Comparison of ENCODE assay signal across 6 cellular contexts in genomic region chr12:120466560-120467315, GRCh38. TPM values are rescaled to one million over a fixed set of nuclear protein-coding genes. Genes with fewer than 3 reads are reported as not detected.
DNase-seq lines count a peak whose midpoint lies in the region; ATAC-seq and TF ChIP-seq lines count a peak whose summit lies in the region.

No MANE protein-coding gene starts in this region.

- no peak for TF ChIP-seq POLR2A in heart left ventricle (IDR thresholded peaks at IDR 0.05)

- ATAC-seq in heart left ventricle, result no peak
- no peak for ATAC-seq in activated CD4-positive, alpha-beta T cell treated with anti-CD3 and anti-CD28 coated beads for 36 hours
- ATAC-seq in heart right ventricle, result no peak
- no peak for ATAC-seq in GM19397 (IDR thresholded peaks at IDR 0.05; ENCODE audit: unreplicated experiment)

- POLR2A ChIA-PET in activated CD4-positive, alpha-beta T cell treated with anti-CD3 and anti-CD28 coated beads for 36 hours (lab: Charles Lee), result interaction anchor here (0.6 to 1.7 kb wide), 6 partner anchors 10 to 115 kb away, joined by 3 to 10 read pairs (median 4); partner anchors contain the start of genes COX6A1, DYNLL1 and POP5

- H3K27me3 Mint-ChIP-seq in activated CD4-positive, alpha-beta T cell treated with anti-CD3 and anti-CD28 coated beads for 36 hours, result no peaks in the 10 kb centered on the region

- 60 to 62% (median 61%) methylated on average over 8 of the region's 8 CpGs for WGBS in heart left ventricle, 4 donors
- 56 to 57% methylated on average over 8 of the region's 8 CpGs for WGBS in heart right ventricle, 2 donors

- H3K4me3 ChIP-seq in heart left ventricle (no peak overlapping the region), heart right ventricle (no peak overlapping the region)

- peaks cover 33% of the 10 kb centered on the region for H3K36me3 Mint-ChIP-seq in activated CD4-positive, alpha-beta T cell treated with anti-CD3 and anti-CD28 coated beads for 36 hours (ENCODE audit: low read depth)

- peak overlapping the region in 1 of 12 donors; percentile 34 for H3K27ac ChIP-seq in heart left ventricle
- H3K27ac ChIP-seq in heart right ventricle, result peak overlapping the region in 3 of 10 donors; percentile 4 to 33 (median 24)

- CTCF ChIA-PET in activated CD4-positive, alpha-beta T cell treated with anti-CD3 and anti-CD28 coated beads for 36 hours (lab: Charles Lee), result interaction anchor here (0.5 to 3.0 kb wide), 12 partner anchors 9 to 346 kb away, joined by 3 to 17 read pairs (median 4); no protein-coding TSS in a partner anchor

- DNase-seq in heart left ventricle, result peak in 3 of 5 donors; percentile 28 to 45 (median 30)
- no peak for DNase-seq in cardiac septum (ENCODE audit: low spot score)
- peak; percentile 66 for DNase-seq in activated CD4-positive, alpha-beta T cell treated with anti-CD3 and anti-CD28 coated beads for 36 hours
- DNase-seq in heart right ventricle, result peak in 1 of 2 donors; percentile 7
- no peak for DNase-seq in hippocampal formation (lab: John Stamatoyannopoulos, UW)

- no peak overlapping the region for H3K4me3 Mint-ChIP-seq in activated CD4-positive, alpha-beta T cell treated with anti-CD3 and anti-CD28 coated beads for 36 hours

- intact Hi-C loops in heart left ventricle (cut with DNase I) (loop anchor here in 1 of 10 donors (10.0 kb wide), 1 partner anchor 98 kb away; no protein-coding TSS in a partner anchor), cardiac septum (cut with DNase I) (no loop called here), heart right ventricle (cut with DNase I) (no loop called here)
- intact Hi-C loops in activated CD4-positive, alpha-beta T cell treated with anti-CD3 and anti-CD28 coated beads for 36 hours (cut with DNase I, micrococcal nuclease), result no loop called here

- peaks cover 0 to 60% (median 54%) of the 10 kb centered on the region in 9 donors for H3K36me3 ChIP-seq in heart left ventricle
- peaks cover 0 to 61% (median 35%) of the 10 kb centered on the region in 9 donors for H3K36me3 ChIP-seq in heart right ventricle

- H3K27ac Mint-ChIP-seq in activated CD4-positive, alpha-beta T cell treated with anti-CD3 and anti-CD28 coated beads for 36 hours, result no peak overlapping the region

- peaks cover 38% of the 10 kb centered on the region for H3K4me1 Mint-ChIP-seq in activated CD4-positive, alpha-beta T cell treated with anti-CD3 and anti-CD28 coated beads for 36 hours

- peaks cover 0 to 45% (median 31%) of the 10 kb centered on the region in 12 donors for H3K4me1 ChIP-seq in heart left ventricle
- H3K4me1 ChIP-seq in heart right ventricle, result peaks cover 2 to 52% (median 36%) of the 10 kb centered on the region in 9 donors

- peak in 11 of 12 donors; percentile 24 to 57 (median 41) for TF ChIP-seq CTCF in heart left ventricle (IDR thresholded peaks at IDR 0.05)
- TF ChIP-seq CTCF in heart right ventricle (IDR thresholded peaks at IDR 0.05), result peak; percentile 7 to 63 (median 51)

- no peaks in the 10 kb centered on the region for H3K9me3 ChIP-seq in heart left ventricle
- H3K9me3 ChIP-seq in heart right ventricle, result no peaks in the 10 kb centered on the region

- H3K27me3 ChIP-seq in heart left ventricle, result no peaks in the 10 kb centered on the region
- no peaks in the 10 kb centered on the region for H3K27me3 ChIP-seq in heart right ventricle

- H3K9me3 Mint-ChIP-seq in activated CD4-positive, alpha-beta T cell treated with anti-CD3 and anti-CD28 coated beads for 36 hours (ENCODE audit: low read depth), result no peaks in the 10 kb centered on the region

RNA-seq across cellular contexts. Expression of gene SRSF9, which starts 2.8 kb away (rescaled TPM):
- 10 to 100 TPM; 14.8 to 67.1 (median 33.7) TPM for total RNA-seq in heart left ventricle
- 10 to 100 TPM; 27.2 to 39.1 TPM for polyA plus RNA-seq in heart left ventricle
- total RNA-seq in cardiac septum, result 38.6 TPM
- 100 to 1,000 TPM; 140 to 209 TPM for total RNA-seq in activated CD4-positive, alpha-beta T cell treated with anti-CD3 and anti-CD28 coated beads for 36 hours
- total RNA-seq in heart right ventricle, result 10 to 100 TPM; 25.4 to 54.7 (median 32.0) TPM
- 10 to 100 TPM; 29.8 to 42.9 TPM for polyA plus RNA-seq in heart right ventricle

RNA-seq across cellular contexts. Expression of gene GATC, which starts 20.5 kb away (rescaled TPM):
- total RNA-seq in heart left ventricle, result 10 to 100 TPM in 7 of 9 donors, 1 to 10 TPM in 2; 8.5 to 18.0 (median 11.8) TPM
- 10 to 100 TPM in 1 of 2 donors, 1 to 10 TPM in 1; 5.4 to 11.5 TPM for polyA plus RNA-seq in heart left ventricle
- total RNA-seq in cardiac septum, result 12.9 TPM
- 10 to 100 TPM; 26.3 to 36.3 TPM for total RNA-seq in activated CD4-positive, alpha-beta T cell treated with anti-CD3 and anti-CD28 coated beads for 36 hours
- 10 to 100 TPM in 7 of 10 donors, 1 to 10 TPM in 3; 6.4 to 17.0 (median 11.1) TPM for total RNA-seq in heart right ventricle
- polyA plus RNA-seq in heart right ventricle, result 1 to 10 TPM; 6.0 to 7.3 TPM

RNA-seq across cellular contexts. Expression of gene TRIAP1, which starts 20.6 kb away (rescaled TPM):
- total RNA-seq in heart left ventricle (10 to 100 TPM in 8 of 9 donors, 1 to 10 TPM in 1; 6.4 to 17.6 (median 14.9) TPM), cardiac septum (11.9 TPM), heart right ventricle (10 to 100 TPM; 10.1 to 18.4 (median 13.0) TPM)
- polyA plus RNA-seq in heart left ventricle (10 to 100 TPM; 18.0 to 34.9 TPM), heart right ventricle (10 to 100 TPM; 12.0 to 28.9 TPM)
- total RNA-seq in activated CD4-positive, alpha-beta T cell treated with anti-CD3 and anti-CD28 coated beads for 36 hours, result 10 to 100 TPM; 20.9 to 36.0 TPM

RNA-seq across cellular contexts. Expression of gene COX6A1, which starts 28.8 kb away (rescaled TPM):
- total RNA-seq in heart left ventricle (100 to 1,000 TPM; 117 to 318 (median 172) TPM), cardiac septum (232 TPM), heart right ventricle (100 to 1,000 TPM; 101 to 180 (median 151) TPM)
- polyA plus RNA-seq in heart left ventricle (100 to 1,000 TPM; 531 to 708 TPM), heart right ventricle (100 to 1,000 TPM; 531 to 859 TPM)
- total RNA-seq in activated CD4-positive, alpha-beta T cell treated with anti-CD3 and anti-CD28 coated beads for 36 hours, result 100 to 1,000 TPM; 424 to 495 TPM

RNA-seq across cellular contexts. Expression of gene DYNLL1, which starts 29.2 kb away (rescaled TPM):
- total RNA-seq in heart left ventricle (100 to 1,000 TPM in 8 of 9 donors, 10 to 100 TPM in 1; 92.2 to 269 (median 120) TPM), cardiac septum (243 TPM), heart right ventricle (100 to 1,000 TPM in 9 of 10 donors, 10 to 100 TPM in 1; 94.0 to 227 (median 120) TPM)
- polyA plus RNA-seq in heart left ventricle (100 to 1,000 TPM; 164 to 320 TPM), heart right ventricle (100 to 1,000 TPM; 136 to 352 TPM)
- 100 to 1,000 TPM; 166 to 169 TPM for total RNA-seq in activated CD4-positive, alpha-beta T cell treated with anti-CD3 and anti-CD28 coated beads for 36 hours

Comparison
In these comparisons a context has a peak if more than half of its experiments do, and no peak if none do; other contexts are left out.
1. DNase-seq: peak in heart left ventricle (3 of 5) and activated CD4-positive, alpha-beta T cell treated with anti-CD3 and anti-CD28 coated beads for 36 hours (single experiment); none in cardiac septum (single experiment) and hippocampal formation (0 of 2).